In the genomic region with DNA sequence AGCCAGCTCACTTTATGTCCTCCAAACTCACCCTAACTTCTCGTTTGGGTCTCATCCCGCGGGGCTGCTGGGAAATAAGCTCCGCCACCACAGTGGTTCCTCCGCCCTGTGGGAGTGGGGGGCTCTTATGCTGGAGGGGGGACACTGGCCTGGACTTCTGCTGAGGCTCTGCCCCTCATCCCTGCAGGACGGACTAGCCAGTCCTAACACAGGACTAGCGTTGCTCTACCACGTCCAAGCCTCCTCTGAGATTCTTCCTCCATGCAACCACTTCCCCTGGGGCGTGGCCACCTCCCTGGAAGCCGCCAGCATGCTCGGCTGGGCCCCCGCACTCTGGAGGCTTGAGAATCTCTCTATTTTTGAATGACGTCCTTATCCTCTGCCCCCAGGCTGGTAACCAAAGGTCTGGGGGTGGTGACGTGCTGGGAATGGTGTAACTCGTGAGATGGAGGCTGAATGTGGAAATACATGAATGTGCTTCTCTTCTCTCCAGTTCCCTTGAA, we compare ENCODE assay signal across 1 cellular context.
TF ChIP-seq lines count a peak whose summit lies in the region.

No MANE protein-coding gene starts in this region.

TF ChIP-seq in H1, 55 proteins besides CTCF, POLR2A, EP300 and RAD21:
- TF ChIP-seq RNF2 (IDR thresholded peaks at IDR 0.05; ENCODE audit: borderline replicate concordance, low read depth, low read length, missing control alignments, poor library complexity, severe bottlenecking) = no peak
- TF ChIP-seq SIRT6 (IDR thresholded peaks at IDR 0.05; ENCODE audit: low read length) = no peak
- TF ChIP-seq CHD2 (IDR thresholded peaks at IDR 0.05; ENCODE audit: low read length) = no peak
- TF ChIP-seq ASH2L (IDR thresholded peaks at IDR 0.05; ENCODE audit: low read length) = no peak
- no peak for TF ChIP-seq KDM1A (IDR thresholded peaks at IDR 0.05; ENCODE audit: borderline replicate concordance, low read length)
- TF ChIP-seq RFX5 (IDR thresholded peaks at IDR 0.05; ENCODE audit: borderline replicate concordance, low read depth, low read length) = no peak
- TF ChIP-seq RXRA (IDR thresholded peaks at IDR 0.05; ENCODE audit: insufficient read depth, low read depth, low read length) = no peak
- TF ChIP-seq, protein P1, sequence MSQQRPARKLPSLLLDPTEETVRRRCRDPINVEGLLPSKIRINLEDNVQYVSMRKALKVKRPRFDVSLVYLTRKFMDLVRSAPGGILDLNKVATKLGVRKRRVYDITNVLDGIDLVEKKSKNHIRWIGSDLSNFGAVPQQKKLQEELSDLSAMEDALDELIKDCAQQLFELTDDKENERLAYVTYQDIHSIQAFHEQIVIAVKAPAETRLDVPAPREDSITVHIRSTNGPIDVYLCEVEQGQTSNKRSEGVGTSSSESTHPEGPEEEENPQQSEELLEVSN (IDR thresholded peaks at IDR 0.05) = no peak
- no peak for TF ChIP-seq MAFK (IDR thresholded peaks at IDR 0.05; ENCODE audit: low read depth, low read length)
- TF ChIP-seq YY1 (IDR thresholded peaks at IDR 0.05; ENCODE audit: low read depth, low read length) = no peak
- TF ChIP-seq, protein P2, sequence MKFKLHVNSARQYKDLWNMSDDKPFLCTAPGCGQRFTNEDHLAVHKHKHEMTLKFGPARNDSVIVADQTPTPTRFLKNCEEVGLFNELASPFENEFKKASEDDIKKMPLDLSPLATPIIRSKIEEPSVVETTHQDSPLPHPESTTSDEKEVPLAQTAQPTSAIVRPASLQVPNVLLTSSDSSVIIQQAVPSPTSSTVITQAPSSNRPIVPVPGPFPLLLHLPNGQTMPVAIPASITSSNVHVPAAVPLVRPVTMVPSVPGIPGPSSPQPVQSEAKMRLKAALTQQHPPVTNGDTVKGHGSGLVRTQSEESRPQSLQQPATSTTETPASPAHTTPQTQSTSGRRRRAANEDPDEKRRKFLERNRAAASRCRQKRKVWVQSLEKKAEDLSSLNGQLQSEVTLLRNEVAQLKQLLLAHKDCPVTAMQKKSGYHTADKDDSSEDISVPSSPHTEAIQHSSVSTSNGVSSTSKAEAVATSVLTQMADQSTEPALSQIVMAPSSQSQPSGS (IDR thresholded peaks at IDR 0.05; ENCODE audit: low read length) = no peak
- no peak for TF ChIP-seq HDAC2 (IDR thresholded peaks at IDR 0.05; ENCODE audit: borderline replicate concordance in 1 of 2, low read depth in 2 of 2, low read length in 2 of 2)
- no peak for TF ChIP-seq GTF2F1 (IDR thresholded peaks at IDR 0.05; ENCODE audit: borderline replicate concordance, low read depth, low read length)
- no peak for TF ChIP-seq JUND (IDR thresholded peaks at IDR 0.05; ENCODE audit: low read length)
- no peak for TF ChIP-seq POU5F1 (IDR thresholded peaks at IDR 0.05; ENCODE audit: low read depth, low read length)
TF ChIP-seq in H1: peak in this region for 0.
